2 cellular contexts compared by ENCODE assay signal in genomic region chr1:181045946-181046345, GRCh38.
TF ChIP-seq lines count a peak whose summit lies in the region.

No MANE protein-coding gene starts in this region.

TF ChIP-seq in K562, 482 proteins besides CTCF, POLR2A, EP300 and RAD21:
- TF ChIP-seq RBFOX2 (IDR thresholded peaks at IDR 0.05; ENCODE audit: low read depth, low read length) = 0 out of 2 replicates have a peak, but pooled peaks have one; percentile 23

TF ChIP-seq in HepG2, 621 proteins besides CTCF, POLR2A, EP300 and RAD21:
- TF ChIP-seq RBFOX2 (IDR thresholded peaks at IDR 0.05; ENCODE audit: low read depth, low read length) = 0 out of 2 replicates have a peak, but pooled peaks have one; percentile 22
